ENCODE assay signal across 29 cellular contexts in the genomic region with DNA sequence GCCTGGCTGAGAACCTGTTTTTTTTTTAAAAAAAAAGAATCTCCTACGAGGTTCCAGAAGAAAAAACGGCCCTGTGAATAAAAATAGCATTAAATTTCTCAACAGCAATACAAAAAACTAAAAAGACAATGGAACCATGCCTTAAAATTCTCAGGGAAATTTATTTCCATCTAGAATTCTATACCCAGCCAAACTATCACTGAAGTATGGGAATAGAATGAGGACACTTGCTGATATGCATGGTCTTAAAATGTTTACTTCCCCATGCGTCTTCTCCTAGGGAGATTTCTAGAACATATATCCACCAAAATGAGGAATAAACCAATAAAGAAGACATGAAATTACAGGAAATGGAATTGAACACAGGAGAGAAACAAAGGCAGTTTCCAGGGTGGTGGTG. TPM values are rescaled to one million over a fixed set of nuclear protein-coding genes. Genes with fewer than 3 reads are reported as not detected.
DNase-seq lines count a peak whose midpoint lies in the region; ATAC-seq, FAIRE-seq and TF ChIP-seq lines count a peak whose summit lies in the region.
"Had no signal": no experiment of that assay in that cellular context is flagged by ENCODE, and none has a peak within 500 bp of the region (broad histone marks: within the 10 kb centered on the region; RNA-seq: fewer than 3 reads in every experiment).

No MANE protein-coding gene starts in this region.

- no peaks in the 10 kb centered on the region for H3K79me2 ChIP-seq in HepG2 (ENCODE audit: insufficient read depth, low read length)
- H3K79me2 ChIP-seq in K562 (ENCODE audit: control insufficient read depth, insufficient read depth, low read length) = no peaks in the 10 kb centered on the region

- TF ChIP-seq CTCF in HepG2 (CRISPR knock-in tag; IDR thresholded peaks at IDR 0.05) (no peak), right lobe of liver (IDR thresholded peaks at IDR 0.05) (no peak), K562 (IDR thresholded peaks at IDR 0.05 in 2 of 3, conservative IDR thresholded peaks at IDR 0.05 in 1 of 3; ENCODE audit: insufficient read depth in 2 of 3, low read depth in 1 of 3, low read length in 3 of 3) (no peak)

- POLR2A ChIA-PET in HepG2 (lab: Yijun Ruan, JAX) = no interaction called here
- POLR2A ChIA-PET in K562 (lab: Yijun Ruan, JAX) = interaction anchor here (0.6 kb wide), 2 partner anchors 76 to 803 kb away, joined by 3 to 4 read pairs; a partner anchor contains a TSS

- H3K27me3 ChIP-seq in HepG2 (ENCODE audit: control insufficient read depth in 1 of 2, insufficient read depth in 2 of 2, low read length in 2 of 2) (peaks cover 5 to 29% of the 10 kb centered on the region in 2 experiments; a peak in 4 of 5 replicates), right lobe of liver (no peaks in the 10 kb centered on the region), K562 (ENCODE audit: control insufficient read depth in 2 of 2, insufficient read depth in 2 of 2, low read length in 2 of 2) (no peaks in the 10 kb centered on the region)
- H3K27me3 ChIP-seq: BE2C, BLaER1 had no signal

- H2AFZ ChIP-seq in HepG2 (ENCODE audit: low read length) (no peak overlapping the region), K562 (ENCODE audit: low read depth, low read length) (no peak overlapping the region)

- no peaks in the 10 kb centered on the region for H4K20me1 ChIP-seq in HepG2 (ENCODE audit: insufficient read depth, low read length)
- H4K20me1 ChIP-seq in K562 (replicated peaks; ENCODE audit: control insufficient read depth, insufficient read depth, low read length) = no peaks in the 10 kb centered on the region
- H4K20me1 ChIP-seq: BLaER1 had no signal

- peaks cover 27% of the 10 kb centered on the region for H3K4me1 ChIP-seq in HepG2 (ENCODE audit: insufficient read depth, low read length)
- no peaks in the 10 kb centered on the region for H3K4me1 ChIP-seq in right lobe of liver
- H3K4me1 ChIP-seq in K562 (replicated peaks in 1 of 2; ENCODE audit: control insufficient read depth in 2 of 2, insufficient read depth in 2 of 2, low read length in 2 of 2) = peaks cover 0 to 32% of the 10 kb centered on the region in 2 experiments; a peak in 2 of 5 replicates

- 30% methylated on average over 3 of the region's 3 CpGs for WGBS in HepG2 (ENCODE audit: low lambda C conversion rate)
- WGBS in right lobe of liver (ENCODE audit: insufficient coverage, low coverage, low lambda C conversion rate, missing lambda C conversion rate) = 79% methylated on average over 2 of the region's 3 CpGs
- 9% methylated on average over 3 of the region's 3 CpGs for WGBS in K562 (ENCODE audit: insufficient coverage, low coverage, missing lambda C conversion rate)

- intact Hi-C loops in HepG2 (cut with micrococcal nuclease; ENCODE audit: unreplicated experiment) = no loop called here
- intact Hi-C loops in right lobe of liver (cut with DNase I) = no loop called here
- intact Hi-C loops in K562 (cut with micrococcal nuclease) = no loop called here

- no TSS peak for BruUV-seq in HepG2 (replicated peaks; lab: Mats Ljungman, UMichigan)
- no TSS peak for BruUV-seq in K562 (replicated peaks; lab: Mats Ljungman, UMichigan)

- TF ChIP-seq RAD21 in HepG2 (CRISPR knock-in tag; IDR thresholded peaks at IDR 0.05) (no peak), K562 (CRISPR knock-in tag; conservative IDR thresholded peaks at IDR 0.05 in 1 of 2, IDR thresholded peaks at IDR 0.05 in 1 of 2) (no peak)

- FAIRE-seq in HepG2 (lab: Jason Lieb, UNC) (no peak), K562 (lab: Jason Lieb, UNC) (no peak), RCC 7860 (lab: Jason Lieb, UNC) (no peak)
- FAIRE-seq: GM12878, GM12892, GM18507 had no signal

- no peak overlapping the region for H3K4me3 ChIP-seq in HepG2 (replicated peaks in 1 of 3; ENCODE audit: insufficient read depth in 1 of 3, low read depth in 2 of 3, low read length in 3 of 3)
- no peak overlapping the region for H3K4me3 ChIP-seq in right lobe of liver
- H3K4me3 ChIP-seq in K562 = no peak overlapping the region
- H3K4me3 ChIP-seq: BLaER1, GM12878 had no signal

- CTCF ChIA-PET in HepG2 (lab: Yijun Ruan, JAX; ENCODE audit: low intra/inter-chr PET ratio, low total read pairs) = no interaction called here
- CTCF ChIA-PET in K562 (lab: Yijun Ruan, JAX; ENCODE audit: low intra/inter-chr PET ratio) = no interaction called here

- H3K4me2 ChIP-seq in HepG2 (ENCODE audit: low read depth, low read length) (no peak overlapping the region), K562 (ENCODE audit: insufficient read depth, low read length) (no peak overlapping the region)
- H3K4me2 ChIP-seq: BLaER1 had no signal

- DNase-seq in HepG2 (ENCODE audit: low spot score) (no peak), right lobe of liver (no peak), K562 (ENCODE audit: extremely low read depth in 1 of 4, low spot score in 3 of 4) (no peak), RCC 7860 (ENCODE audit: low spot score) (no peak), NOMO-1 (lab: John Stamatoyannopoulos, UW; ENCODE audit: unreplicated experiment in 2 of 2) (no peak)
- DNase-seq: ACHN; BE2C; C1 segment of cervical spinal cord; CD4-positive, alpha-beta memory T cell; CD4-positive, CD25-positive, alpha-beta regulatory T cell; CD8-positive, alpha-beta memory T cell; COR-L47; DMS 273 treated with DMSO at 0.1 percent for 48 hours; DMS153; DMS53; DMS79; DND-41; EL; GDM1 had no signal

- no peaks in the 10 kb centered on the region for H3K36me3 ChIP-seq in HepG2 (replicated peaks in 1 of 2; ENCODE audit: control insufficient read depth in 1 of 2, insufficient read depth in 2 of 2, low read length in 2 of 2)
- H3K36me3 ChIP-seq in right lobe of liver = no peaks in the 10 kb centered on the region
- no peaks in the 10 kb centered on the region for H3K36me3 ChIP-seq in K562 (ENCODE audit: control insufficient read depth, insufficient read depth, low read length)
- H3K36me3 ChIP-seq: BE2C had no signal

- H3K9ac ChIP-seq in HepG2 (ENCODE audit: insufficient read depth, low read depth, low read length) = no peak overlapping the region
- no peak overlapping the region for H3K9ac ChIP-seq in K562 (ENCODE audit: insufficient read depth in 1 of 2, low read depth in 2 of 2, low read length in 2 of 2)
- H3K9ac ChIP-seq: BLaER1 had no signal

- no peaks in the 10 kb centered on the region for H3K9me1 ChIP-seq in K562 (ENCODE audit: control insufficient read depth, insufficient read depth, low read length)

- ATAC-seq in HepG2 (no peak), right lobe of liver (no peak), K562 (no peak)
- ATAC-seq: GM12878 had no signal

- H3K27ac ChIP-seq in HepG2 (ENCODE audit: extremely low read length, insufficient read depth, low read length) (no peak overlapping the region), right lobe of liver (no peak overlapping the region), K562 (ENCODE audit: extremely low read depth, low read depth, low read length) (no peak overlapping the region)
- H3K27ac ChIP-seq: 22Rv1, BLaER1 had no signal

- TF ChIP-seq EP300 in HepG2 (IDR thresholded peaks at IDR 0.05; ENCODE audit: low read depth in 2 of 2, low read length in 2 of 2) (no peak), HepG2 (CRISPR knock-in tag; IDR thresholded peaks at IDR 0.05; ENCODE audit: borderline replicate concordance) (no peak), K562 (IDR thresholded peaks at IDR 0.05; ENCODE audit: low read length) (no peak)

- peaks cover 19% of the 10 kb centered on the region for H3K9me3 ChIP-seq in HepG2 (ENCODE audit: low read length)
- H3K9me3 ChIP-seq in right lobe of liver = peaks cover 0 to 12% (median 0%) of the 10 kb centered on the region in 4 donors
- H3K9me3 ChIP-seq in K562 (replicated peaks; ENCODE audit: control insufficient read depth, insufficient read depth, low read depth, low read length) = peaks cover 10% of the 10 kb centered on the region
- H3K9me3 ChIP-seq: BE2C had no signal

- in situ Hi-C loops in HepG2 (cut with HindIII; ENCODE audit: extremely low pct_ligation_motif_present, low pct_unique_long_range_greater_than_20kb) (no loop called here), K562 (cut with MboI) (no loop called here)

- no peak for TF ChIP-seq POLR2A in HepG2 (IDR thresholded peaks at IDR 0.05; ENCODE audit: insufficient read depth in 1 of 2, low read depth in 2 of 2, low read length in 2 of 2)
- no peak for TF ChIP-seq POLR2A in right lobe of liver (IDR thresholded peaks at IDR 0.05)
- TF ChIP-seq POLR2A in K562 (conservative IDR thresholded peaks at IDR 0.05) = no peak

RNA-seq across cellular contexts. Expression of a gene that starts 16.5 kb away (rescaled TPM):
- total RNA-seq in HepG2 (2016; rRNA removed; fragmentation: Illumina TruSeq; extraction: Trizol) (38.3 and 44.3 TPM in 2 replicates), right lobe of liver (10 to 100 TPM; 15.6 to 55.4 (median 20.1) TPM), K562 (2014; rRNA removed) (49.2 and 60.0 TPM in 2 replicates), K562 (2014; rRNA removed; fragmentation: Illumina TruSeq; extraction: Trizol) (24.4 and 29.3 TPM in 2 replicates), K562 (2015; rRNA removed; fragmentation: Illumina TruSeq; extraction: Trizol) (28.2 and 29.1 TPM in 2 replicates), K562 (2021) (72.0 and 74.5 TPM in 2 replicates)
- 35.6 and 45.0 TPM in 2 replicates for total RNA-seq in HepG2 (2016; cell fraction: cytosol; rRNA removed; fragmentation: Illumina TruSeq; extraction: Trizol; ENCODE audit: low read depth)
- total RNA-seq in HepG2 (2016; cell fraction: insoluble cytoplasmic fraction; rRNA removed; fragmentation: Illumina TruSeq; extraction: Trizol) = 31.9 and 43.2 TPM in 2 replicates
- total RNA-seq in HepG2 (2016; cell fraction: membrane; rRNA removed; fragmentation: Illumina TruSeq; extraction: Trizol) = 88.7 and 95.2 TPM in 2 replicates
- 47.8 and 56.5 TPM in 2 replicates for total RNA-seq in HepG2 (2016; cell fraction: nucleus; rRNA removed; fragmentation: Illumina TruSeq; extraction: Trizol)
- polyA plus RNA-seq in HepG2 (2011; rRNA removed) (183 and 271 TPM in 2 replicates), K562 (2011; rRNA removed) (44.9 and 71.8 TPM in 2 replicates), K562 (2014; fragmentation: Illumina TruSeq; extraction: Trizol) (26.4 and 44.1 TPM in 2 replicates), K562 (2014; fragmentation: Nextera tagmentation; extraction: Ambion mirVana) (under 1 TPM; 0.20 to 0.42 TPM), K562 (2014; rRNA removed) (76.3 and 82.7 TPM in 2 replicates)
- 147 and 184 TPM in 2 replicates for polyA plus RNA-seq in HepG2 (2011; cell fraction: cytosol; rRNA removed)
- polyA plus RNA-seq in HepG2 (2011; cell fraction: nucleus; rRNA removed) = 1,153 and 1,227 TPM in 2 replicates
- polyA plus RNA-seq in HepG2 (2012) = 143 and 184 TPM in 2 replicates
- polyA plus RNA-seq in HepG2 (2016; cell fraction: cytosol; fragmentation: Illumina TruSeq; extraction: Trizol; ENCODE audit: low read depth) = 80.1 and 97.0 TPM in 2 replicates
- polyA plus RNA-seq in HepG2 (2016; cell fraction: insoluble cytoplasmic fraction; fragmentation: Illumina TruSeq; extraction: Trizol; ENCODE audit: low read depth) = 62.3 and 80.0 TPM in 2 replicates
- polyA plus RNA-seq in HepG2 (2016; cell fraction: membrane; fragmentation: Illumina TruSeq; extraction: Trizol; ENCODE audit: low read depth) = 159 and 160 TPM in 2 replicates
- 179 and 193 TPM in 2 replicates for polyA plus RNA-seq in HepG2 (2016; cell fraction: nucleus; fragmentation: Illumina TruSeq; extraction: Trizol; ENCODE audit: insufficient read depth, low read depth)
- 64.9 and 155 TPM in 2 replicates for polyA minus RNA-seq in HepG2 (2011; rRNA and poly(A)+ RNA removed; ENCODE audit: low replicate concordance)
- polyA minus RNA-seq in HepG2 (2011; cell fraction: cytosol; rRNA and poly(A)+ RNA removed) = 76.5 and 105 TPM in 2 replicates
- polyA minus RNA-seq in HepG2 (2011; cell fraction: nucleus; rRNA and poly(A)+ RNA removed) = 147 and 159 TPM in 2 replicates
- total RNA-seq in K562 (2011; cell fraction: chromatin; rRNA removed; ENCODE audit: low replicate concordance) = 47.6 and 128 TPM in 2 replicates
- total RNA-seq in K562 (2011; cell fraction: nucleolus; rRNA removed) = 87.2 and 93.1 TPM in 2 replicates
- total RNA-seq in K562 (2011; cell fraction: nucleoplasm; rRNA removed) = 47.3 and 58.7 TPM in 2 replicates
- 59.2 and 114 TPM in 2 replicates for polyA plus RNA-seq in K562 (2011; cell fraction: cytosol; rRNA removed)
- polyA plus RNA-seq in K562 (2011; cell fraction: nucleus; rRNA removed) = 244 and 400 TPM in 2 replicates
- polyA plus RNA-seq in K562 (2012) = 38.5 and 48.2 TPM in 2 replicates
- 25.2 and 31.9 TPM in 2 replicates for polyA minus RNA-seq in K562 (2011; rRNA and poly(A)+ RNA removed)
- polyA minus RNA-seq in K562 (2011; cell fraction: cytosol; rRNA and poly(A)+ RNA removed) = 37.7 and 44.3 TPM in 2 replicates
- 47.9 and 59.5 TPM in 2 replicates for polyA minus RNA-seq in K562 (2011; cell fraction: nucleus; rRNA and poly(A)+ RNA removed)

RNA-seq across cellular contexts. Expression of a gene that starts 34.5 kb away (rescaled TPM):
- 0.21 and 0.44 TPM in 2 replicates for total RNA-seq in HepG2 (2016; rRNA removed; fragmentation: Illumina TruSeq; extraction: Trizol)
- 0.09 and 0.20 TPM in 2 replicates for total RNA-seq in HepG2 (2016; cell fraction: cytosol; rRNA removed; fragmentation: Illumina TruSeq; extraction: Trizol; ENCODE audit: low read depth)
- total RNA-seq in HepG2 (2016; cell fraction: insoluble cytoplasmic fraction; rRNA removed; fragmentation: Illumina TruSeq; extraction: Trizol) = 0.33 and 0.43 TPM in 2 replicates
- 0.21 and 0.37 TPM in 2 replicates for total RNA-seq in HepG2 (2016; cell fraction: membrane; rRNA removed; fragmentation: Illumina TruSeq; extraction: Trizol)
- total RNA-seq in HepG2 (2016; cell fraction: nucleus; rRNA removed; fragmentation: Illumina TruSeq; extraction: Trizol) = 0.28 and 0.34 TPM in 2 replicates
- polyA plus RNA-seq in HepG2 (2011; rRNA removed) = 0.26 and 0.38 TPM in 2 replicates
- polyA plus RNA-seq in HepG2 (2011; cell fraction: cytosol; rRNA removed) = 0.21 and 0.30 TPM in 2 replicates
- 3.0 and 3.2 TPM in 2 replicates for polyA plus RNA-seq in HepG2 (2011; cell fraction: nucleus; rRNA removed)
- 0.35 and 0.44 TPM in 2 replicates for polyA plus RNA-seq in HepG2 (2012)
- 0.05 and 0.14 TPM in 2 replicates for polyA plus RNA-seq in HepG2 (2016; cell fraction: cytosol; fragmentation: Illumina TruSeq; extraction: Trizol; ENCODE audit: low read depth)
- polyA plus RNA-seq in HepG2 (2016; cell fraction: insoluble cytoplasmic fraction; fragmentation: Illumina TruSeq; extraction: Trizol; ENCODE audit: low read depth) = 0.25 TPM in 1 of 2 replicates, not detected in the other
- 0.08 and 0.15 TPM in 2 replicates for polyA plus RNA-seq in HepG2 (2016; cell fraction: membrane; fragmentation: Illumina TruSeq; extraction: Trizol; ENCODE audit: low read depth)
- 0.79 and 0.97 TPM in 2 replicates for polyA plus RNA-seq in HepG2 (2016; cell fraction: nucleus; fragmentation: Illumina TruSeq; extraction: Trizol; ENCODE audit: insufficient read depth, low read depth)
- 0.26 TPM in 1 of 2 replicates, not detected in the other for polyA minus RNA-seq in HepG2 (2011; rRNA and poly(A)+ RNA removed; ENCODE audit: low replicate concordance)
- not detected in 2 replicates for polyA minus RNA-seq in HepG2 (2011; cell fraction: cytosol; rRNA and poly(A)+ RNA removed)
- polyA minus RNA-seq in HepG2 (2011; cell fraction: nucleus; rRNA and poly(A)+ RNA removed) = 0.26 and 0.37 TPM in 2 replicates
- total RNA-seq in right lobe of liver = 10 to 100 TPM in 2 of 6 experiments, 1 to 10 TPM in 4; 3.3 to 11.5 (median 7.5) TPM
- 0.23 and 0.67 TPM in 2 replicates for total RNA-seq in K562 (2011; cell fraction: chromatin; rRNA removed; ENCODE audit: low replicate concordance)
- total RNA-seq in K562 (2011; cell fraction: nucleolus; rRNA removed) = 0.50 and 0.53 TPM in 2 replicates
- total RNA-seq in K562 (2011; cell fraction: nucleoplasm; rRNA removed) = 0.22 TPM in 1 of 2 replicates, not detected in the other
- total RNA-seq in K562 (2014; rRNA removed) = 0.16 and 0.27 TPM in 2 replicates
- total RNA-seq in K562 (2014; rRNA removed; fragmentation: Illumina TruSeq; extraction: Trizol) = not detected in 2 replicates
- total RNA-seq in K562 (2015; rRNA removed; fragmentation: Illumina TruSeq; extraction: Trizol) = 0.08 TPM in 1 of 2 replicates, not detected in the other
- total RNA-seq in K562 (2021) = 0.13 and 0.18 TPM in 2 replicates
- polyA plus RNA-seq in K562 (2011; rRNA removed) = 0.06 and 0.11 TPM in 2 replicates
- polyA plus RNA-seq in K562 (2011; cell fraction: cytosol; rRNA removed) = 0.04 and 0.27 TPM in 2 replicates
- polyA plus RNA-seq in K562 (2011; cell fraction: nucleus; rRNA removed) = 0.63 and 1.0 TPM in 2 replicates
- 0.12 and 0.16 TPM in 2 replicates for polyA plus RNA-seq in K562 (2012)
- polyA plus RNA-seq in K562 (2014; fragmentation: Illumina TruSeq; extraction: Trizol) = 0.07 TPM in 1 of 2 replicates, not detected in the other
- not detected for polyA plus RNA-seq in K562 (2014; fragmentation: Nextera tagmentation; extraction: Ambion mirVana)
- 0.20 TPM in 1 of 2 replicates, not detected in the other for polyA plus RNA-seq in K562 (2014; rRNA removed)
- not detected in 2 replicates for polyA minus RNA-seq in K562 (2011; rRNA and poly(A)+ RNA removed)
- polyA minus RNA-seq in K562 (2011; cell fraction: cytosol; rRNA and poly(A)+ RNA removed) = not detected in 2 replicates
- 0.13 and 0.22 TPM in 2 replicates for polyA minus RNA-seq in K562 (2011; cell fraction: nucleus; rRNA and poly(A)+ RNA removed)
- total RNA-seq: A673; CD4-positive, alpha-beta memory T cell; CD4-positive, CD25-positive, alpha-beta regulatory T cell; CD8-positive, alpha-beta memory T cell; Daoy; GM12878 had no signal
- polyA plus RNA-seq: AG04450; CD14-positive monocyte; CD4-positive, alpha-beta memory T cell; CD4-positive, CD25-positive, alpha-beta regulatory T cell; CD8-positive, alpha-beta memory T cell; GM12878 had no signal

RNA-seq across cellular contexts. Expression of a gene that starts 52.5 kb away (rescaled TPM):
- total RNA-seq in HepG2 (2016; rRNA removed; fragmentation: Illumina TruSeq; extraction: Trizol) (0.63 and 1.2 TPM in 2 replicates), right lobe of liver (1 to 10 TPM; 4.7 to 8.0 (median 5.7) TPM), K562 (2014; rRNA removed) (0.33 and 0.50 TPM in 2 replicates), K562 (2014; rRNA removed; fragmentation: Illumina TruSeq; extraction: Trizol) (not detected in 2 replicates), K562 (2015; rRNA removed; fragmentation: Illumina TruSeq; extraction: Trizol) (0.07 TPM in 1 of 2 replicates, not detected in the other), K562 (2021) (0.63 and 1.2 TPM in 2 replicates)
- 0.81 and 1.1 TPM in 2 replicates for total RNA-seq in HepG2 (2016; cell fraction: cytosol; rRNA removed; fragmentation: Illumina TruSeq; extraction: Trizol; ENCODE audit: low read depth)
- total RNA-seq in HepG2 (2016; cell fraction: insoluble cytoplasmic fraction; rRNA removed; fragmentation: Illumina TruSeq; extraction: Trizol) = 0.82 and 1.9 TPM in 2 replicates
- 0.46 and 1.00 TPM in 2 replicates for total RNA-seq in HepG2 (2016; cell fraction: membrane; rRNA removed; fragmentation: Illumina TruSeq; extraction: Trizol)
- 1.6 and 2.0 TPM in 2 replicates for total RNA-seq in HepG2 (2016; cell fraction: nucleus; rRNA removed; fragmentation: Illumina TruSeq; extraction: Trizol)
- polyA plus RNA-seq in HepG2 (2011; rRNA removed) (0.78 and 2.1 TPM in 2 replicates), K562 (2011; rRNA removed) (0.11 and 0.22 TPM in 2 replicates), K562 (2014; fragmentation: Illumina TruSeq; extraction: Trizol) (not detected in 2 replicates), K562 (2014; fragmentation: Nextera tagmentation; extraction: Ambion mirVana) (not detected), K562 (2014; rRNA removed) (0.20 and 0.50 TPM in 2 replicates)
- 0.53 and 1.0 TPM in 2 replicates for polyA plus RNA-seq in HepG2 (2011; cell fraction: cytosol; rRNA removed)
- 17.1 and 17.5 TPM in 2 replicates for polyA plus RNA-seq in HepG2 (2011; cell fraction: nucleus; rRNA removed)
- polyA plus RNA-seq in HepG2 (2012) = 0.76 and 1.0 TPM in 2 replicates
- polyA plus RNA-seq in HepG2 (2016; cell fraction: cytosol; fragmentation: Illumina TruSeq; extraction: Trizol; ENCODE audit: low read depth) = 0.60 and 0.67 TPM in 2 replicates
- 0.39 and 0.46 TPM in 2 replicates for polyA plus RNA-seq in HepG2 (2016; cell fraction: insoluble cytoplasmic fraction; fragmentation: Illumina TruSeq; extraction: Trizol; ENCODE audit: low read depth)
- 0.44 and 0.56 TPM in 2 replicates for polyA plus RNA-seq in HepG2 (2016; cell fraction: membrane; fragmentation: Illumina TruSeq; extraction: Trizol; ENCODE audit: low read depth)
- polyA plus RNA-seq in HepG2 (2016; cell fraction: nucleus; fragmentation: Illumina TruSeq; extraction: Trizol; ENCODE audit: insufficient read depth, low read depth) = 3.7 and 3.8 TPM in 2 replicates
- polyA minus RNA-seq in HepG2 (2011; rRNA and poly(A)+ RNA removed; ENCODE audit: low replicate concordance) = 0.44 and 0.61 TPM in 2 replicates
- polyA minus RNA-seq in HepG2 (2011; cell fraction: cytosol; rRNA and poly(A)+ RNA removed) = 0.44 TPM in 1 of 2 replicates, not detected in the other
- polyA minus RNA-seq in HepG2 (2011; cell fraction: nucleus; rRNA and poly(A)+ RNA removed) = 1.8 and 3.4 TPM in 2 replicates
- 0.25 and 0.97 TPM in 2 replicates for total RNA-seq in K562 (2011; cell fraction: chromatin; rRNA removed; ENCODE audit: low replicate concordance)
- total RNA-seq in K562 (2011; cell fraction: nucleolus; rRNA removed) = 1.6 and 1.8 TPM in 2 replicates
- 0.69 and 0.88 TPM in 2 replicates for total RNA-seq in K562 (2011; cell fraction: nucleoplasm; rRNA removed)
- 0.13 and 0.36 TPM in 2 replicates for polyA plus RNA-seq in K562 (2011; cell fraction: cytosol; rRNA removed)
- polyA plus RNA-seq in K562 (2011; cell fraction: nucleus; rRNA removed) = 2.8 and 4.7 TPM in 2 replicates
- polyA plus RNA-seq in K562 (2012) = 0.34 and 2.4 TPM in 2 replicates
- polyA minus RNA-seq in K562 (2011; rRNA and poly(A)+ RNA removed) = not detected in 2 replicates
- polyA minus RNA-seq in K562 (2011; cell fraction: cytosol; rRNA and poly(A)+ RNA removed) = not detected in 2 replicates
- 0.81 and 1.00 TPM in 2 replicates for polyA minus RNA-seq in K562 (2011; cell fraction: nucleus; rRNA and poly(A)+ RNA removed)
- total RNA-seq: Daoy, G401, GM12878 had no signal

RNA-seq across cellular contexts. Expression of a gene that starts 52.7 kb away (rescaled TPM):
- total RNA-seq in HepG2 (2016; rRNA removed; fragmentation: Illumina TruSeq; extraction: Trizol) = 1.3 and 2.7 TPM in 2 replicates
- total RNA-seq in HepG2 (2016; cell fraction: cytosol; rRNA removed; fragmentation: Illumina TruSeq; extraction: Trizol; ENCODE audit: low read depth) = 1.1 and 1.7 TPM in 2 replicates
- total RNA-seq in HepG2 (2016; cell fraction: insoluble cytoplasmic fraction; rRNA removed; fragmentation: Illumina TruSeq; extraction: Trizol) = 1.3 and 3.1 TPM in 2 replicates
- total RNA-seq in HepG2 (2016; cell fraction: membrane; rRNA removed; fragmentation: Illumina TruSeq; extraction: Trizol) = 1.6 and 2.4 TPM in 2 replicates
- total RNA-seq in HepG2 (2016; cell fraction: nucleus; rRNA removed; fragmentation: Illumina TruSeq; extraction: Trizol) = 3.0 and 3.1 TPM in 2 replicates
- polyA plus RNA-seq in HepG2 (2011; rRNA removed) = 4.8 and 9.1 TPM in 2 replicates
- 1.6 and 3.2 TPM in 2 replicates for polyA plus RNA-seq in HepG2 (2011; cell fraction: cytosol; rRNA removed)
- 82.5 and 82.6 TPM in 2 replicates for polyA plus RNA-seq in HepG2 (2011; cell fraction: nucleus; rRNA removed)
- 4.7 and 9.6 TPM in 2 replicates for polyA plus RNA-seq in HepG2 (2012)
- polyA plus RNA-seq in HepG2 (2016; cell fraction: cytosol; fragmentation: Illumina TruSeq; extraction: Trizol; ENCODE audit: low read depth) = 3.8 and 4.6 TPM in 2 replicates
- polyA plus RNA-seq in HepG2 (2016; cell fraction: insoluble cytoplasmic fraction; fragmentation: Illumina TruSeq; extraction: Trizol; ENCODE audit: low read depth) = 2.3 and 2.8 TPM in 2 replicates
- 5.3 and 6.7 TPM in 2 replicates for polyA plus RNA-seq in HepG2 (2016; cell fraction: membrane; fragmentation: Illumina TruSeq; extraction: Trizol; ENCODE audit: low read depth)
- 8.9 and 9.7 TPM in 2 replicates for polyA plus RNA-seq in HepG2 (2016; cell fraction: nucleus; fragmentation: Illumina TruSeq; extraction: Trizol; ENCODE audit: insufficient read depth, low read depth)
- polyA minus RNA-seq in HepG2 (2011; rRNA and poly(A)+ RNA removed; ENCODE audit: low replicate concordance) = 3.4 and 4.2 TPM in 2 replicates
- polyA minus RNA-seq in HepG2 (2011; cell fraction: cytosol; rRNA and poly(A)+ RNA removed) = 0.62 and 2.6 TPM in 2 replicates
- 6.6 and 9.0 TPM in 2 replicates for polyA minus RNA-seq in HepG2 (2011; cell fraction: nucleus; rRNA and poly(A)+ RNA removed)
- 10 to 100 TPM in 3 of 6 experiments, 1 to 10 TPM in 3; 3.3 to 14.4 (median 10.6) TPM for total RNA-seq in right lobe of liver
- total RNA-seq in K562 (2011; cell fraction: chromatin; rRNA removed; ENCODE audit: low replicate concordance) = 17.3 and 38.8 TPM in 2 replicates
- total RNA-seq in K562 (2011; cell fraction: nucleolus; rRNA removed) = 26.5 and 29.7 TPM in 2 replicates
- total RNA-seq in K562 (2011; cell fraction: nucleoplasm; rRNA removed) = 17.2 and 17.5 TPM in 2 replicates
- total RNA-seq in K562 (2014; rRNA removed) = 6.5 and 6.7 TPM in 2 replicates
- 1.3 and 1.5 TPM in 2 replicates for total RNA-seq in K562 (2014; rRNA removed; fragmentation: Illumina TruSeq; extraction: Trizol)
- 3.3 and 3.4 TPM in 2 replicates for total RNA-seq in K562 (2015; rRNA removed; fragmentation: Illumina TruSeq; extraction: Trizol)
- 11.7 and 12.5 TPM in 2 replicates for total RNA-seq in K562 (2021)
- 3.9 and 8.0 TPM in 2 replicates for polyA plus RNA-seq in K562 (2011; rRNA removed)
- 5.1 and 8.7 TPM in 2 replicates for polyA plus RNA-seq in K562 (2011; cell fraction: cytosol; rRNA removed)
- 60.2 and 73.6 TPM in 2 replicates for polyA plus RNA-seq in K562 (2011; cell fraction: nucleus; rRNA removed)
- 7.9 and 18.3 TPM in 2 replicates for polyA plus RNA-seq in K562 (2012)
- 5.6 and 8.5 TPM in 2 replicates for polyA plus RNA-seq in K562 (2014; fragmentation: Illumina TruSeq; extraction: Trizol)
- under 1 TPM; 0.29 to 0.35 TPM for polyA plus RNA-seq in K562 (2014; fragmentation: Nextera tagmentation; extraction: Ambion mirVana)
- polyA plus RNA-seq in K562 (2014; rRNA removed) = 8.6 and 10.2 TPM in 2 replicates
- polyA minus RNA-seq in K562 (2011; rRNA and poly(A)+ RNA removed) = 2.0 and 3.0 TPM in 2 replicates
- polyA minus RNA-seq in K562 (2011; cell fraction: cytosol; rRNA and poly(A)+ RNA removed) = 2.3 and 5.6 TPM in 2 replicates
- 6.2 and 8.9 TPM in 2 replicates for polyA minus RNA-seq in K562 (2011; cell fraction: nucleus; rRNA and poly(A)+ RNA removed)
